In the genomic region with DNA sequence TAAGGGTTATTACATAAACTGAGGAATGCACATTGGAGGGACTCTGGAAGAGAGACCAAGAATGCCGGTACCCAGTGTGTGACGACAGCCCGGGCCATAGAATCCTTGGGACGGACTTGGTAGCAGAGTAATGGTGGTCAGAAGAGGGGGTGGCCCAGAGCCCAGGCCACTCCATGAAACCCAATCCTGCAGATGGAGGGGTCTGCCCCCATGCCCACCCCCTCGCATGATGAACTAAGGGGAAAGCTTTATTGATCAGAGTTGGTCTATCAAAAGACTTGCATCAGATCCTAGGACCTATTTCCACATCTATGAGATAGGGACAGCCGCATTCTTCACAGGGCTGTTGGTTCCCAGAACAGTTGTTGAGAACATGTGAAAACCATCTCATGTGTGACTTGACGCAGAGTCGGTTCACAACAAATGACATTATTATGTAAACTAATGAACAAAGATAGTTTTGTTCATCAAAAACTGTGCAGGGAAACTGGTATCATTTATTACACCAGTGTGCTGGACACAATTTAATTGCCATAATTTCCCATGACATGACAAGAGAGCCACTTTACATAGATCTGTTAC, we compare ENCODE assay signal across 12 cellular contexts. TPM values are rescaled to one million over a fixed set of nuclear protein-coding genes. Genes with fewer than 3 reads are reported as not detected.
DNase-seq lines count a peak whose midpoint lies in the region; ATAC-seq, FAIRE-seq and TF ChIP-seq lines count a peak whose summit lies in the region.
"Had no signal": no experiment of that assay in that cellular context is flagged by ENCODE, and none has a peak within 500 bp of the region (broad histone marks: within the 10 kb centered on the region; RNA-seq: fewer than 3 reads in every experiment).

No MANE protein-coding gene starts in this region.

- CTCF ChIA-PET in A549 (lab: Yijun Ruan, JAX) = interaction anchor here (1.0 to 3.6 kb wide), 12 partner anchors 9 to 151 kb away, joined by 3 to 35 read pairs (median 5); no protein-coding TSS in a partner anchor
- CTCF ChIA-PET in K562 (lab: Yijun Ruan, JAX; ENCODE audit: low intra/inter-chr PET ratio) = interaction anchor here (0.6 to 3.7 kb wide), 5 partner anchors 19 to 493 kb away, joined by 3 to 35 read pairs (median 3); no protein-coding TSS in a partner anchor

- TF ChIP-seq RAD21 in A549 (conservative IDR thresholded peaks at IDR 0.05 in 1 of 2, IDR thresholded peaks at IDR 0.05 in 1 of 2) = no peak
- TF ChIP-seq RAD21 in K562 (CRISPR knock-in tag; conservative IDR thresholded peaks at IDR 0.05 in 1 of 2, IDR thresholded peaks at IDR 0.05 in 1 of 2) = no peak

- no peak overlapping the region for H2BK12ac ChIP-seq in H9 (ENCODE audit: insufficient read length, low read depth, low read length)

- H3K4ac ChIP-seq in H9 (ENCODE audit: low read depth, low read length) = no peak overlapping the region

- no peak overlapping the region for H3K4me2 ChIP-seq in A549
- no peak overlapping the region for H3K4me2 ChIP-seq in H9 (ENCODE audit: insufficient read depth, insufficient read length, low read length)
- H3K4me2 ChIP-seq in K562 (ENCODE audit: insufficient read depth, low read length) = no peak overlapping the region
- H3K4me2 ChIP-seq: BLaER1 had no signal

- H2BK5ac ChIP-seq in H9 (ENCODE audit: insufficient read length, low read length) = no peak overlapping the region

- DNase-seq in A549 (ENCODE audit: low read depth in 1 of 2, low spot score in 1 of 2) (no peak), H9 (no peak), K562 (ENCODE audit: extremely low read depth in 1 of 4, low spot score in 3 of 4) (no peak), lower lobe of right lung (no peak), caudate nucleus (lab: John Stamatoyannopoulos, UW) (no peak), AG08395 (ENCODE audit: low spot score) (no peak), HT-29 (ENCODE audit: low spot score) (no peak), mucosa of gallbladder (ENCODE audit: low spot score) (no peak)
- DNase-seq: cerebellar nuclear complex, DMS153 had no signal

- no peak overlapping the region for H2BK20ac ChIP-seq in H9 (ENCODE audit: low read depth, low read length, poor library complexity, severe bottlenecking)

- H3K4me1 Mint-ChIP-seq in H9 = peaks cover 3 to 7% of the 10 kb centered on the region in 2 experiments

- BruUV-seq in K562 (replicated peaks; lab: Mats Ljungman, UMichigan) = no TSS peak

- peaks cover 5 to 31% (median 26%) of the 10 kb centered on the region in 3 experiments; a peak in 6 of 7 replicates for H3K36me3 Mint-ChIP-seq in H9 (ENCODE audit: insufficient read depth in 1 of 3, low read depth in 3 of 3)

- H3K79me2 ChIP-seq in H9 (ENCODE audit: insufficient read depth, low read length) (no peaks in the 10 kb centered on the region), K562 (ENCODE audit: control insufficient read depth, insufficient read depth, low read length) (no peaks in the 10 kb centered on the region)

- H4K20me1 ChIP-seq in H9 (ENCODE audit: control insufficient read depth, insufficient read depth, insufficient read length) (no peaks in the 10 kb centered on the region), K562 (replicated peaks; ENCODE audit: control insufficient read depth, insufficient read depth, low read length) (no peaks in the 10 kb centered on the region; the same call in 1 of the 2 replicates)

- no peak overlapping the region for H3T11ph ChIP-seq in H9 (ENCODE audit: low read length)

- no peak overlapping the region for H3K4me3 Mint-ChIP-seq in H9

- TF ChIP-seq CTCF in A549 (IDR thresholded peaks at IDR 0.05) = no peak
- TF ChIP-seq CTCF in H9 (conservative IDR thresholded peaks at IDR 0.05) = no peak
- no peak for TF ChIP-seq CTCF in K562 (IDR thresholded peaks at IDR 0.05 in 2 of 3, conservative IDR thresholded peaks at IDR 0.05 in 1 of 3; ENCODE audit: insufficient read depth in 2 of 3, low read depth in 1 of 3, low read length in 3 of 3)
- no peak for TF ChIP-seq CTCF in lower lobe of right lung (IDR thresholded peaks at IDR 0.05)

- H3K27ac Mint-ChIP-seq in H9 = 0 out of 7 replicates have a peak overlapping the region, but pooled peaks of 2 of the 3 experiments have one; percentile 68 to 71

- H2BK15ac ChIP-seq in H9 (ENCODE audit: low read depth, low read length) = no peak overlapping the region

- no peak for TF ChIP-seq EP300 in A549 (IDR thresholded peaks at IDR 0.05)
- no peak for TF ChIP-seq EP300 in K562 (IDR thresholded peaks at IDR 0.05; ENCODE audit: low read length)

- H3K4me3 ChIP-seq in A549 = no peak overlapping the region
- H3K4me3 ChIP-seq in K562 = no peak overlapping the region
- H3K4me3 ChIP-seq in lower lobe of right lung = no peak overlapping the region
- H3K4me3 ChIP-seq: BLaER1, gastroesophageal sphincter had no signal

- POLR2A ChIA-PET in A549 (lab: Yijun Ruan, JAX) (no interaction called here), K562 (lab: Yijun Ruan, JAX) (interaction anchor here (1.0 to 1.3 kb wide), 3 partner anchors 35 to 135 kb away, joined by 3 to 5 read pairs (median 3); no protein-coding TSS in a partner anchor)

- FAIRE-seq in A549 (lab: Jason Lieb, UNC) (no peak), K562 (lab: Jason Lieb, UNC) (no peak)

- peak; percentile 33 to 36; a peak in 5 of 6 replicates for ATAC-seq in A549
- ATAC-seq in K562 = peak; percentile 40
- peak; percentile 17 to 37 for ATAC-seq in lower lobe of right lung

- no peak overlapping the region for H2AK5ac ChIP-seq in H9 (ENCODE audit: insufficient read length, low read length)

- in situ Hi-C loops in K562 (cut with MboI) = no loop called here

- H3K9me1 ChIP-seq in K562 (ENCODE audit: control insufficient read depth, insufficient read depth, low read length) = no peaks in the 10 kb centered on the region

- no peak overlapping the region for H2AFZ ChIP-seq in H9 (ENCODE audit: low read length)
- H2AFZ ChIP-seq in K562 (ENCODE audit: low read depth, low read length) = no peak overlapping the region

- H2BK120ac ChIP-seq in H9 (ENCODE audit: low read depth, low read length, poor library complexity, severe bottlenecking) = no peak overlapping the region

- H3K23me2 ChIP-seq in H9 (ENCODE audit: insufficient read length, low read depth, low read length, poor library complexity, severe bottlenecking) = no peaks in the 10 kb centered on the region

- H4K5ac ChIP-seq in H9 (ENCODE audit: insufficient read length, low read depth, low read length) = no peak overlapping the region

- H3K27ac ChIP-seq in A549 = no peak overlapping the region
- H3K27ac ChIP-seq in H9 (ENCODE audit: insufficient read length, low read depth, low read length) = no peak overlapping the region
- no peak overlapping the region for H3K27ac ChIP-seq in K562 (ENCODE audit: extremely low read depth, low read depth, low read length)
- no peak overlapping the region for H3K27ac ChIP-seq in lower lobe of right lung
- no peak overlapping the region for H3K27ac ChIP-seq in caudate nucleus (ENCODE audit: low read depth, low read length)
- H3K27ac ChIP-seq: BLaER1 had no signal

- H3K27me3 ChIP-seq in H9 (ENCODE audit: insufficient read depth, low read length) = no peaks in the 10 kb centered on the region
- H3K27me3 ChIP-seq in K562 (ENCODE audit: control insufficient read depth in 2 of 2, insufficient read depth in 2 of 2, low read length in 2 of 2) = no peaks in the 10 kb centered on the region
- no peaks in the 10 kb centered on the region for H3K27me3 ChIP-seq in lower lobe of right lung (ENCODE audit: low read depth)
- H3K27me3 ChIP-seq: BLaER1, gastroesophageal sphincter had no signal

- H3K9ac ChIP-seq in H9 (ENCODE audit: extremely low read depth, insufficient read length, low read length) (no peak overlapping the region), K562 (ENCODE audit: insufficient read depth in 1 of 2, low read depth in 2 of 2, low read length in 2 of 2) (no peak overlapping the region)
- H3K9ac ChIP-seq: BLaER1 had no signal

- H3K56ac ChIP-seq in H9 (ENCODE audit: insufficient read length, low read depth, low read length) = no peak overlapping the region

- no peak overlapping the region for H3K18ac ChIP-seq in H9 (ENCODE audit: insufficient read length, low read depth, low read length)

- H3K14ac ChIP-seq in H9 (ENCODE audit: insufficient read depth, low read length) = no peak overlapping the region

- intact Hi-C loops in K562 (cut with micrococcal nuclease) = loop anchor here (1.0 kb wide), 3 partner anchors 19 to 151 kb away; no protein-coding TSS in a partner anchor
- intact Hi-C loops in lower lobe of right lung (cut with DNase I) = no loop called here

- no peaks in the 10 kb centered on the region for H3K27me3 Mint-ChIP-seq in H9 (ENCODE audit: low read depth)

- H3K9me3 Mint-ChIP-seq in H9 = no peaks in the 10 kb centered on the region

- whole genome bisulfite sequencing in A549 (ENCODE audit: missing lambda C conversion rate) = 92% methylated on average over 8 of the region's 8 CpGs
- no CpG with 5 or more reads among the region's 8 CpGs for WGBS in H9 (ENCODE audit: extremely low coverage, insufficient read length, low lambda C conversion rate)
- 75% methylated on average over 8 of the region's 8 CpGs for WGBS in K562 (ENCODE audit: insufficient coverage, low coverage, missing lambda C conversion rate)

- H3K79me1 ChIP-seq in H9 (ENCODE audit: insufficient read depth, low read depth, low read length, poor library complexity, severe bottlenecking) = no peaks in the 10 kb centered on the region

- H4K91ac ChIP-seq in H9 (ENCODE audit: insufficient read length, low read depth, low read length) = no peak overlapping the region

- TF ChIP-seq POLR2A in A549 (IDR thresholded peaks at IDR 0.05; ENCODE audit: low read length) (no peak), K562 (conservative IDR thresholded peaks at IDR 0.05) (no peak; the same call in 1 of the 2 replicates)

- H3K4me1 ChIP-seq in A549 (peaks cover 16% of the 10 kb centered on the region), H9 (ENCODE audit: insufficient read depth, low read length) (no peaks in the 10 kb centered on the region), K562 (replicated peaks in 1 of 2; ENCODE audit: control insufficient read depth in 2 of 2, insufficient read depth in 2 of 2, low read length in 2 of 2) (no peaks in the 10 kb centered on the region; a peak in 2 of 5 replicates), lower lobe of right lung (no peaks in the 10 kb centered on the region)
- H3K4me1 ChIP-seq: BLaER1 had no signal

- H3K36me3 ChIP-seq in K562 (ENCODE audit: control insufficient read depth, insufficient read depth, low read length) (peaks cover 39% of the 10 kb centered on the region; the same call in 2 of the 3 replicates), lower lobe of right lung (peaks cover 43% of the 10 kb centered on the region)

- no peaks in the 10 kb centered on the region for H3K9me3 ChIP-seq in A549
- no peaks in the 10 kb centered on the region for H3K9me3 ChIP-seq in H9 (ENCODE audit: control insufficient read depth, low read depth, low read length)
- no peaks in the 10 kb centered on the region for H3K9me3 ChIP-seq in K562 (replicated peaks; ENCODE audit: control insufficient read depth, insufficient read depth, low read depth, low read length)
- H3K9me3 ChIP-seq in lower lobe of right lung = no peaks in the 10 kb centered on the region
- H3K9me3 ChIP-seq: BLaER1, gastroesophageal sphincter had no signal

- no peak overlapping the region for H3K23ac ChIP-seq in H9 (ENCODE audit: insufficient read length, low read depth, low read length)

- H4K8ac ChIP-seq in H9 (replicated peaks; ENCODE audit: insufficient read length, low read depth, low read length) = no peak overlapping the region

RNA-seq across cellular contexts. Expression of gene SDC3, which starts 21.5 kb away (rescaled TPM):
- polyA plus RNA-seq in A549 (2011; rRNA removed) (2.0 and 4.1 TPM in 2 replicates), A549 (2017; fragmentation: RNase III; extraction: RNeasy Plus Mini Kit Qiagen cat#74134 plus additional on column Dnase treatment) (8.4 to 10.0 TPM (median 8.9 TPM) in 3 replicates), K562 (2011; rRNA removed) (6.5 and 8.9 TPM in 2 replicates), K562 (2014; fragmentation: Illumina TruSeq; extraction: Trizol) (30.5 and 39.3 TPM in 2 replicates), K562 (2014; fragmentation: Nextera tagmentation; extraction: Ambion mirVana) (under 1 TPM; 0.38 to 0.56 TPM), K562 (2014; rRNA removed) (20.4 and 24.5 TPM in 2 replicates)
- 1.9 and 3.6 TPM in 2 replicates for polyA plus RNA-seq in A549 (2012; cell fraction: cytosol; rRNA removed)
- polyA plus RNA-seq in A549 (2012; cell fraction: nucleus; rRNA removed) = 4.6 and 7.6 TPM in 2 replicates
- 4.4 and 4.6 TPM in 2 replicates for polyA minus RNA-seq in A549 (2011; rRNA and poly(A)+ RNA removed)
- total RNA-seq in H9 (2021) (24.2 and 25.9 TPM in 2 replicates), K562 (2014; rRNA removed) (12.1 and 20.7 TPM in 2 replicates), K562 (2014; rRNA removed; fragmentation: Illumina TruSeq; extraction: Trizol) (8.6 and 9.0 TPM in 2 replicates), K562 (2015; rRNA removed; fragmentation: Illumina TruSeq; extraction: Trizol) (17.6 and 18.3 TPM in 2 replicates), K562 (2021) (39.4 and 44.1 TPM in 2 replicates), lower lobe of right lung (43.5 TPM), mucosa of gallbladder (128 TPM)
- 13.1 and 24.6 TPM in 2 replicates for total RNA-seq in K562 (2011; cell fraction: chromatin; rRNA removed; ENCODE audit: low replicate concordance)
- 24.0 and 32.2 TPM in 2 replicates for total RNA-seq in K562 (2011; cell fraction: nucleolus; rRNA removed)
- 29.8 and 31.2 TPM in 2 replicates for total RNA-seq in K562 (2011; cell fraction: nucleoplasm; rRNA removed)
- 8.4 and 12.2 TPM in 2 replicates for polyA plus RNA-seq in K562 (2011; cell fraction: cytosol; rRNA removed)
- polyA plus RNA-seq in K562 (2011; cell fraction: nucleus; rRNA removed) = 15.0 and 19.6 TPM in 2 replicates
- polyA plus RNA-seq in K562 (2012) = 39.4 and 99.6 TPM in 2 replicates
- polyA minus RNA-seq in K562 (2011; rRNA and poly(A)+ RNA removed) = 4.6 and 6.4 TPM in 2 replicates
- 12.1 and 19.4 TPM in 2 replicates for polyA minus RNA-seq in K562 (2011; cell fraction: cytosol; rRNA and poly(A)+ RNA removed)
- 3.4 and 3.8 TPM in 2 replicates for polyA minus RNA-seq in K562 (2011; cell fraction: nucleus; rRNA and poly(A)+ RNA removed)
- 0.31 and 0.42 TPM in 2 replicates for total RNA-seq in HT-29 (2014; rRNA removed; shearing (Covaris generic))

Comparison
In these comparisons a context has a peak if more than half of its experiments do, and no peak if none do; other contexts are left out.
1. Of the 35 proteins assayed by ChIP-seq in both K562 and A549: peak only in K562: CEBPB; only in A549: none; in both: none; in neither: 34.